Comparison of ENCODE assay signal across 30 cellular contexts in the genomic region with DNA sequence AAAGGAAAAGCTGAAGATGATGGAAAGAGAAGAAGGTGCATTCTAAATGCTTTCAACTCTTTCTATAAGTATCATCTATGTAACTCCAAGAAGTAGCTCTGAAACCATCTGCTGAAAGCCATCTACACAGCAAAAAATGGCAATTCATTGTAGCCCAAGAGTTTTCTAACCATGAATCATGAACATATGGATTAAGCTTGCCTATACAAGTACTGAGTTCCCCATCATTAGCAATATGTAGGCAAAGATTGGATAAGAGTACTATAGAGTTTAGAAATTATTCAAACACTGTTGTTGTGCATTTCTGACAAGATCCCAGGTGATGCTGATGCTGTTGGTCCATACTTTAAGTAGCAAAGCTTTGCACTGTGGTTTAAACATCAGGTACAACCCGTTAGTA. TPM values are rescaled to one million over a fixed set of nuclear protein-coding genes. Genes with fewer than 3 reads are reported as not detected.
DNase-seq lines count a peak whose midpoint lies in the region; ATAC-seq and TF ChIP-seq lines count a peak whose summit lies in the region.
"Had no signal": no experiment of that assay in that cellular context is flagged by ENCODE, and none has a peak within 500 bp of the region (broad histone marks: within the 10 kb centered on the region; RNA-seq: fewer than 3 reads in every experiment).

No MANE protein-coding gene starts in this region.

- DNase-seq in activated T-cell treated with anti-CD3 and anti-CD28 coated beads, Interleukin-2, amount 50 U/mL, for 72 hours = no peak
- no peak for DNase-seq in activated T-cell treated with anti-CD3 and anti-CD28 coated beads, Interleukin-2, amount 50 U/mL, for 1 hour
- DNase-seq in PC-9 (no peak), epithelial cell of prostate (ENCODE audit: low read depth, low spot score) (no peak), type B pancreatic cell (ENCODE audit: extremely low spot score, unreplicated experiment) (no peak), pons (ENCODE audit: low spot score) (no peak), left colon (no peak), NCI-H2171 treated with DMSO at 0.1 percent for 48 hours (lab: John Stamatoyannopoulos, UW) (no peak)
- DNase-seq: activated CD4-positive, alpha-beta T cell treated with anti-CD3 and anti-CD28 coated beads for 4 hours; central memory CD4-positive, alpha-beta T cell; endodermal cell; hippocampal formation; immature natural killer cell; KG1; left lung; NCI-H1436; NCI-H2107; NCI-H446; right lobe of liver; stimulated activated CD4-positive, alpha-beta T cell treated with anti-CD3 and anti-CD28 coated beads, Interleukin-4, amount 100 ng/mL, for 4 hours; stimulated activated naive CD4-positive, alpha-beta T cell had no signal

- no peaks in the 10 kb centered on the region for H4K20me1 ChIP-seq in PC-9 (ENCODE audit: insufficient read depth)

- no peaks in the 10 kb centered on the region for H3F3A ChIP-seq in PC-9 (ENCODE audit: insufficient read depth, low read depth)

- peaks cover 53% of the 10 kb centered on the region for H3K4me1 Mint-ChIP-seq in activated T-cell treated with anti-CD3 and anti-CD28 coated beads, Interleukin-2, amount 50 U/mL, for 72 hours (ENCODE audit: low read depth)
- no peaks in the 10 kb centered on the region for H3K4me1 Mint-ChIP-seq in type B pancreatic cell (ENCODE audit: unreplicated experiment)
- H3K4me1 Mint-ChIP-seq: endodermal cell, immature natural killer cell had no signal

- H3K9me3 Mint-ChIP-seq in activated T-cell treated with anti-CD3 and anti-CD28 coated beads, Interleukin-2, amount 50 U/mL, for 72 hours = peaks cover 0 to 1% of the 10 kb centered on the region in 2 donors
- H3K9me3 Mint-ChIP-seq in type B pancreatic cell = peaks cover 4% of the 10 kb centered on the region
- H3K9me3 Mint-ChIP-seq: activated T-helper 17 cell treated with anti-CD3 and anti-CD28 coated beads, Interleukin-2, amount 50 U/mL, for 72 hours; dendritic cell treated with granulocyte-macrophage colony-stimulating factor and Interleukin-4, amounts not matched to agents 40 ng/mL and 50 ng/mL, for 4 days; endodermal cell; immature natural killer cell had no signal

- H3K27me3 Mint-ChIP-seq in activated T-cell treated with anti-CD3 and anti-CD28 coated beads, Interleukin-2, amount 50 U/mL, for 72 hours (ENCODE audit: low read depth) = no peaks in the 10 kb centered on the region
- H3K27me3 Mint-ChIP-seq in type B pancreatic cell = no peaks in the 10 kb centered on the region
- H3K27me3 Mint-ChIP-seq: activated naive CD8-positive, alpha-beta T cell; activated T-helper 17 cell treated with anti-CD3 and anti-CD28 coated beads, Interleukin-2, amount 50 U/mL, for 72 hours; dendritic cell treated with granulocyte-macrophage colony-stimulating factor and Interleukin-4, amounts not matched to agents 40 ng/mL and 50 ng/mL, for 4 days; progenitor cell of endocrine pancreas had no signal

- H3K27ac ChIP-seq in PC-9 (peak overlapping the region; percentile 33), epithelial cell of prostate (peak overlapping the region; percentile 97)
- H3K27ac ChIP-seq: gastroesophageal sphincter, right lobe of liver had no signal

- BruUV-seq in PC-9 (replicated peaks; lab: Mats Ljungman, UMichigan) = no TSS peak

- peaks cover 4 to 14% of the 10 kb centered on the region in 2 donors for H3K36me3 Mint-ChIP-seq in activated T-cell treated with anti-CD3 and anti-CD28 coated beads, Interleukin-2, amount 50 U/mL, for 72 hours (ENCODE audit: insufficient read depth in 2 of 2)
- H3K36me3 Mint-ChIP-seq in type B pancreatic cell = peaks cover 4% of the 10 kb centered on the region

- H3K4me2 ChIP-seq in PC-9 = 0 out of 2 replicates have a peak overlapping the region, but pooled peaks have one; percentile 4

- CTCF ChIA-PET in PC-9 (lab: Charles Lee) = no interaction called here

- no peaks in the 10 kb centered on the region for H3K9me3 ChIP-seq in PC-9 (ENCODE audit: insufficient read depth, low read depth)
- H3K9me3 ChIP-seq: gastroesophageal sphincter, left lung, right lobe of liver, thoracic aorta had no signal

- no peak for ATAC-seq in activated T-cell treated with anti-CD3 and anti-CD28 coated beads, Interleukin-2, amount 50 U/mL, for 72 hours (replicated peaks in 1 of 2)
- no peak for ATAC-seq in left colon
- ATAC-seq: activated T-helper 17 cell treated with anti-CD3 and anti-CD28 coated beads, Interleukin-2, amount 50 U/mL, for 72 hours; gastroesophageal sphincter; left lung; right lobe of liver; SK-N-SH treated with all-trans-retinoic acid at 6 μM for 48 hours had no signal

- H2AFZ ChIP-seq in PC-9 = no peak overlapping the region

- POLR2A ChIA-PET in PC-9 (lab: Charles Lee; ENCODE audit: unreplicated experiment) = interaction anchor here (0.9 kb wide), 1 partner anchor 11 kb away, joined by 7 read pairs; the partner anchor contains the start of gene DAPP1

- intact Hi-C loops in PC-9 (cut with micrococcal nuclease; ENCODE audit: unreplicated experiment) (no loop called here), left colon (cut with DNase I, micrococcal nuclease) (no loop called here)

- H3K4me3 Mint-ChIP-seq in activated T-cell treated with anti-CD3 and anti-CD28 coated beads, Interleukin-2, amount 50 U/mL, for 72 hours = peak overlapping the region; percentile 13 to 54
- H3K4me3 Mint-ChIP-seq in type B pancreatic cell = no peak overlapping the region
- H3K4me3 Mint-ChIP-seq: activated naive CD8-positive, alpha-beta T cell; activated T-helper 17 cell treated with anti-CD3 and anti-CD28 coated beads, Interleukin-2, amount 50 U/mL, for 72 hours; dendritic cell treated with granulocyte-macrophage colony-stimulating factor and Interleukin-4, amounts not matched to agents 40 ng/mL and 50 ng/mL, for 4 days; endodermal cell; immature natural killer cell had no signal

- peaks cover 24% of the 10 kb centered on the region for H3K4me1 ChIP-seq in PC-9 (replicated peaks; ENCODE audit: insufficient read depth)

- H3K79me2 ChIP-seq in PC-9 (ENCODE audit: low read depth) = peaks cover 14% of the 10 kb centered on the region; the same call in 1 of the 2 replicates

- H3K4me3 ChIP-seq in PC-9 = no peak overlapping the region
- H3K4me3 ChIP-seq: gastroesophageal sphincter, left lung, right lobe of liver, thoracic aorta had no signal

- no peaks in the 10 kb centered on the region for H3K9me2 ChIP-seq in PC-9 (ENCODE audit: insufficient read depth)

- H3K27ac Mint-ChIP-seq in activated T-cell treated with anti-CD3 and anti-CD28 coated beads, Interleukin-2, amount 50 U/mL, for 72 hours = peak overlapping the region; percentile 67
- H3K27ac Mint-ChIP-seq in type B pancreatic cell = peak overlapping the region; percentile 66
- H3K27ac Mint-ChIP-seq: activated naive CD8-positive, alpha-beta T cell; activated T-helper 17 cell treated with anti-CD3 and anti-CD28 coated beads, Interleukin-2, amount 50 U/mL, for 72 hours; dendritic cell treated with granulocyte-macrophage colony-stimulating factor and Interleukin-4, amounts not matched to agents 40 ng/mL and 50 ng/mL, for 4 days; endodermal cell; immature natural killer cell; progenitor cell of endocrine pancreas had no signal

- no peaks in the 10 kb centered on the region for H3K27me3 ChIP-seq in PC-9 (ENCODE audit: insufficient read depth, low read depth)
- H3K27me3 ChIP-seq: gastroesophageal sphincter, left lung, right lobe of liver had no signal

- TF ChIP-seq CTCF in PC-9 (conservative IDR thresholded peaks at IDR 0.05) (no peak), type B pancreatic cell (conservative IDR thresholded peaks at IDR 0.05) (no peak)

- H3K36me3 ChIP-seq in PC-9 (ENCODE audit: low read depth) = no peaks in the 10 kb centered on the region
- H3K36me3 ChIP-seq: gastroesophageal sphincter, left lung, right lobe of liver, thoracic aorta had no signal

RNA-seq across cellular contexts. Expression of gene DAPP1, which starts 11.2 kb away (rescaled TPM):
- total RNA-seq in activated T-cell treated with anti-CD3 and anti-CD28 coated beads, Interleukin-2, amount 50 U/mL, for 72 hours = 10 to 100 TPM; 40.7 to 48.1 TPM
- total RNA-seq in PC-9 (2021) (7.9 and 9.6 TPM in 2 replicates), type B pancreatic cell (ENCODE audit: low replicate concordance) (10.6 and 41.8 TPM in 2 replicates), left colon (1 to 10 TPM; 2.0 to 3.4 TPM)
- total RNA-seq: A673, endodermal cell, myocyte had no signal
